Comparison of ENCODE assay signal across 9 cellular contexts in genomic region chr22:38454361-38455062, GRCh38. TPM values are rescaled to one million over a fixed set of nuclear protein-coding genes. Genes with fewer than 3 reads are reported as not detected.
DNase-seq lines count a peak whose midpoint lies in the region; ATAC-seq, FAIRE-seq and TF ChIP-seq lines count a peak whose summit lies in the region.
"Had no signal": no experiment of that assay in that cellular context is flagged by ENCODE, and none has a peak within 500 bp of the region (broad histone marks: within the 10 kb centered on the region; RNA-seq: fewer than 3 reads in every experiment).

No MANE protein-coding gene starts in this region.

- peaks cover 8% of the 10 kb centered on the region for H3K4me1 Mint-ChIP-seq in central memory CD8-positive, alpha-beta T cell
- H3K4me1 Mint-ChIP-seq in naive thymus-derived CD8-positive, alpha-beta T cell = peaks cover 11 to 19% (median 12%) of the 10 kb centered on the region in 4 donors

- H3K9me3 ChIP-seq in A549 (no peaks in the 10 kb centered on the region), HUES6 (ENCODE audit: control insufficient read depth, insufficient read depth, low read depth, low read length) (no peaks in the 10 kb centered on the region)

- H3K27ac ChIP-seq in A549 (peak overlapping the region in 1 of 2 experiments; percentile 90; a peak in 4 of 6 replicates), HUES6 (ENCODE audit: low read depth, low read length) (no peak overlapping the region)

- H3K4me1 ChIP-seq in A549 (no peaks in the 10 kb centered on the region; the same call in 2 of the 3 replicates), HUES6 (ENCODE audit: control insufficient read depth, insufficient read depth, low read length) (peaks cover 28% of the 10 kb centered on the region)

- peaks cover 89% of the 10 kb centered on the region for H3K27me3 Mint-ChIP-seq in central memory CD8-positive, alpha-beta T cell
- H3K27me3 Mint-ChIP-seq in naive thymus-derived CD8-positive, alpha-beta T cell = peaks cover 43 to 87% (median 55%) of the 10 kb centered on the region in 5 donors

- peak overlapping the region; percentile 73 for H3K4me3 Mint-ChIP-seq in central memory CD8-positive, alpha-beta T cell
- peak overlapping the region; percentile 79 to 90 (median 84) for H3K4me3 Mint-ChIP-seq in naive thymus-derived CD8-positive, alpha-beta T cell

- no peak for TF ChIP-seq CTCF in A549 (IDR thresholded peaks at IDR 0.05)

- POLR2A ChIA-PET in A549 (lab: Yijun Ruan, JAX) = no interaction called here
- POLR2A ChIA-PET in naive thymus-derived CD8-positive, alpha-beta T cell (lab: Charles Lee) = no interaction called here

- no peak for TF ChIP-seq RAD21 in A549 (conservative IDR thresholded peaks at IDR 0.05 in 1 of 2, IDR thresholded peaks at IDR 0.05 in 1 of 2)

- H3K36me3 ChIP-seq in HUES6 (ENCODE audit: control insufficient read depth, insufficient read depth, low read length) = no peaks in the 10 kb centered on the region

- H3K27me3 ChIP-seq in HUES6 (ENCODE audit: control insufficient read depth, insufficient read depth, low read length) = peaks cover 86% of the 10 kb centered on the region

- WGBS in A549 (ENCODE audit: missing lambda C conversion rate) = 59% methylated on average over 9 of the region's 64 CpGs

- H3K9me3 Mint-ChIP-seq in central memory CD8-positive, alpha-beta T cell = no peaks in the 10 kb centered on the region
- peaks cover 0 to 3% (median 0%) of the 10 kb centered on the region in 9 donors for H3K9me3 Mint-ChIP-seq in naive thymus-derived CD8-positive, alpha-beta T cell

- no peak for TF ChIP-seq EP300 in A549 (IDR thresholded peaks at IDR 0.05)

- FAIRE-seq in A549 (lab: Jason Lieb, UNC) = no peak

- H3K27ac Mint-ChIP-seq in central memory CD8-positive, alpha-beta T cell (ENCODE audit: low read depth) = no peak overlapping the region
- peak overlapping the region in 3 of 10 donors; percentile 27 to 70 (median 34) for H3K27ac Mint-ChIP-seq in naive thymus-derived CD8-positive, alpha-beta T cell

- ATAC-seq in A549 (peak in 1 of 2 experiments; percentile 17; a peak in 1 of 6 replicates), GM21381 (IDR thresholded peaks at IDR 0.05; ENCODE audit: unreplicated experiment) (no peak)
- ATAC-seq in central memory CD8-positive, alpha-beta T cell (replicated peaks; ENCODE audit: extremely low read depth, poor library complexity, severe bottlenecking) = peak; percentile 49
- ATAC-seq in naive thymus-derived CD8-positive, alpha-beta T cell = peak; percentile 59 to 74

- CTCF ChIA-PET in A549 (lab: Yijun Ruan, JAX) = no interaction called here

- peaks cover 4% of the 10 kb centered on the region for H3K36me3 Mint-ChIP-seq in central memory CD8-positive, alpha-beta T cell (ENCODE audit: insufficient read depth)
- peaks cover 0 to 14% (median 0%) of the 10 kb centered on the region in 3 donors for H3K36me3 Mint-ChIP-seq in naive thymus-derived CD8-positive, alpha-beta T cell

- no peak for TF ChIP-seq POLR2A in A549 (IDR thresholded peaks at IDR 0.05; ENCODE audit: low read length)

- DNase-seq in A549 (ENCODE audit: low read depth in 1 of 2, low spot score in 1 of 2) (no peak), SK-N-DZ (ENCODE audit: low spot score) (no peak), NCI-H2196 treated with DMSO at 0.1 percent for 48 hours (lab: John Stamatoyannopoulos, UW; ENCODE audit: unreplicated experiment) (no peak), NOMO-1 treated with dmso at 0.1 percent for 144 hours (lab: John Stamatoyannopoulos, UW; ENCODE audit: unreplicated experiment) (no peak)
- no peak for DNase-seq in central memory CD8-positive, alpha-beta T cell (ENCODE audit: low spot score in 2 of 2)
- DNase-seq in naive thymus-derived CD8-positive, alpha-beta T cell = peak in 5 of 10 donors; percentile 28 to 63 (median 39)
- DNase-seq: NCI-H2227 treated with DMSO at 0.1 percent for 48 hours had no signal

- peak overlapping the region; percentile 27 for H3K9ac ChIP-seq in HUES6 (ENCODE audit: low read length)

- H3K4me3 ChIP-seq in A549 (peak overlapping the region; percentile 62), HUES6 (ENCODE audit: low read depth, low read length) (peak overlapping the region; percentile 59)

- peak overlapping the region; percentile 96 for H3K4me2 ChIP-seq in A549

TF ChIP-seq in A549, 52 proteins besides CTCF, POLR2A, EP300 and RAD21:
- no peak for TF ChIP-seq CBX8 (IDR thresholded peaks at IDR 0.05)
- no peak for TF ChIP-seq CEBPB (IDR thresholded peaks at IDR 0.05)
- TF ChIP-seq MAX (IDR thresholded peaks at IDR 0.05) = no peak
- no peak for TF ChIP-seq BCL3 (IDR thresholded peaks at IDR 0.05)
- no peak for TF ChIP-seq KDM1A (IDR thresholded peaks at IDR 0.05; ENCODE audit: low read depth)
- TF ChIP-seq EHMT2 (IDR thresholded peaks at IDR 0.05; ENCODE audit: low read depth) = no peak
- no peak for TF ChIP-seq HDAC2 (IDR thresholded peaks at IDR 0.05)
- no peak for TF ChIP-seq HOXB13 (CRISPR knock-in tag; IDR thresholded peaks at IDR 0.05; ENCODE audit: low read depth)
- no peak for TF ChIP-seq CHD2 (IDR thresholded peaks at IDR 0.05; ENCODE audit: low read length, partially characterized antibody)
- no peak for TF ChIP-seq JUN (IDR thresholded peaks at IDR 0.05)
- TF ChIP-seq CBX2 (IDR thresholded peaks at IDR 0.05; ENCODE audit: borderline replicate concordance, low read depth) = no peak
- no peak for TF ChIP-seq MAFK (IDR thresholded peaks at IDR 0.05; ENCODE audit: partially characterized antibody)
- no peak for TF ChIP-seq NFE2L2 (conservative IDR thresholded peaks at IDR 0.05; ENCODE audit: low read length)
- TF ChIP-seq RCOR1 (IDR thresholded peaks at IDR 0.05; ENCODE audit: low read depth, low read length) = no peak
- no peak for TF ChIP-seq ESRRA (IDR thresholded peaks at IDR 0.05; ENCODE audit: borderline replicate concordance, low read length)
- TF ChIP-seq NR3C1 (IDR thresholded peaks at IDR 0.05) = no peak
- no peak for TF ChIP-seq HOXA7 (CRISPR knock-in tag; IDR thresholded peaks at IDR 0.05)
- no peak for TF ChIP-seq ZFP36 (IDR thresholded peaks at IDR 0.05; ENCODE audit: borderline replicate concordance, partially characterized antibody)
- TF ChIP-seq PHF8 (IDR thresholded peaks at IDR 0.05; ENCODE audit: borderline replicate concordance, low read depth) = no peak
- no peak for TF ChIP-seq RNF2 (IDR thresholded peaks at IDR 0.05; ENCODE audit: borderline replicate concordance, low read depth)
TF ChIP-seq in A549: peak in this region for 0.

RNA-seq across cellular contexts. Expression of gene KCNJ4, which starts 0.5 kb away (rescaled TPM):
- polyA plus RNA-seq in A549 (2011; rRNA removed) = not detected in 2 replicates
- polyA plus RNA-seq in A549 (2012; cell fraction: cytosol; rRNA removed) = 0.01 and 0.03 TPM in 2 replicates
- polyA plus RNA-seq in A549 (2012; cell fraction: nucleus; rRNA removed) = 0.07 and 0.09 TPM in 2 replicates
- polyA plus RNA-seq in A549 (2017; fragmentation: RNase III; extraction: RNeasy Plus Mini Kit Qiagen cat#74134 plus additional on column Dnase treatment) = 0.05 to 0.12 TPM in 2 of 3 replicates, not detected in the other
- not detected in 2 replicates for polyA minus RNA-seq in A549 (2011; rRNA and poly(A)+ RNA removed)
- total RNA-seq in naive thymus-derived CD8-positive, alpha-beta T cell = not detected
- polyA plus RNA-seq in naive thymus-derived CD8-positive, alpha-beta T cell = not detected
- 0.27 and 0.30 TPM in 2 replicates for polyA plus RNA-seq in SK-N-DZ (2014; cell fraction: cytosol; rRNA removed)
- polyA plus RNA-seq in SK-N-DZ (2014; cell fraction: nucleus; rRNA removed) = not detected in 2 replicates

RNA-seq across cellular contexts. Expression of gene KDELR3, which starts 13.4 kb away (rescaled TPM):
- polyA plus RNA-seq in A549 (2011; rRNA removed) = 32.8 and 38.7 TPM in 2 replicates
- 8.9 and 10.4 TPM in 2 replicates for polyA plus RNA-seq in A549 (2012; cell fraction: cytosol; rRNA removed)
- 4.9 and 5.1 TPM in 2 replicates for polyA plus RNA-seq in A549 (2012; cell fraction: nucleus; rRNA removed)
- polyA plus RNA-seq in A549 (2017; fragmentation: RNase III; extraction: RNeasy Plus Mini Kit Qiagen cat#74134 plus additional on column Dnase treatment) = 11.0 to 14.2 TPM (median 12.2 TPM) in 3 replicates
- 12.0 and 12.6 TPM in 2 replicates for polyA minus RNA-seq in A549 (2011; rRNA and poly(A)+ RNA removed)
- total RNA-seq in naive thymus-derived CD8-positive, alpha-beta T cell = not detected
- under 1 TPM in 2 of 3 donors, not detected in 1; 0.11 to 0.28 TPM for polyA plus RNA-seq in naive thymus-derived CD8-positive, alpha-beta T cell
- 0.34 and 2.2 TPM in 2 replicates for polyA plus RNA-seq in SK-N-DZ (2014; cell fraction: cytosol; rRNA removed)
- not detected in 2 replicates for polyA plus RNA-seq in SK-N-DZ (2014; cell fraction: nucleus; rRNA removed)

RNA-seq across cellular contexts. Expression of gene DDX17, which starts 51.6 kb away (rescaled TPM):
- polyA plus RNA-seq in A549 (2011; rRNA removed) (266 and 292 TPM in 2 replicates), A549 (2017; fragmentation: RNase III; extraction: RNeasy Plus Mini Kit Qiagen cat#74134 plus additional on column Dnase treatment) (117 to 120 TPM (median 117 TPM) in 3 replicates)
- polyA plus RNA-seq in A549 (2012; cell fraction: cytosol; rRNA removed) = 91.8 and 104 TPM in 2 replicates
- polyA plus RNA-seq in A549 (2012; cell fraction: nucleus; rRNA removed) = 360 and 460 TPM in 2 replicates
- polyA minus RNA-seq in A549 (2011; rRNA and poly(A)+ RNA removed) = 315 and 394 TPM in 2 replicates
- 1,000 to 10,000 TPM; 1,031 to 1,044 TPM for total RNA-seq in naive thymus-derived CD8-positive, alpha-beta T cell
- polyA plus RNA-seq in naive thymus-derived CD8-positive, alpha-beta T cell = 10 to 100 TPM; 27.3 to 38.7 (median 28.2) TPM
- polyA plus RNA-seq in SK-N-DZ (2014; cell fraction: cytosol; rRNA removed) = 407 and 486 TPM in 2 replicates
- 996 and 1,586 TPM in 2 replicates for polyA plus RNA-seq in SK-N-DZ (2014; cell fraction: nucleus; rRNA removed)

Comparison
In these comparisons a context has a peak if more than half of its experiments do, and no peak if none do; other contexts are left out.
1. RNA of gene KDELR3, which starts 13.4 kb away (polyA plus RNA-seq): 4.9 to 38.7 TPM in A549; 0.11 to 0.28 TPM in naive thymus-derived CD8-positive, alpha-beta T cell; every median in the first group is over 4 times any median in the second.